9 cellular contexts compared by ENCODE assay signal in genomic region chr18:54828290-54828871, GRCh38. TPM values are rescaled to one million over a fixed set of nuclear protein-coding genes. Genes with fewer than 3 reads are reported as not detected.
DNase-seq lines count a peak whose midpoint lies in the region; ATAC-seq, FAIRE-seq and TF ChIP-seq lines count a peak whose summit lies in the region.
"Had no signal": no experiment of that assay in that cellular context is flagged by ENCODE, and none has a peak within 500 bp of the region (broad histone marks: within the 10 kb centered on the region; RNA-seq: fewer than 3 reads in every experiment).

Gene RAB27B (plus strand): TSS chr18:54828477. CDS start chr18:54877586, 49,109 bp downstream.

- peak within 1 kb of the TSS; percentile 73; the same call in 1 of the 2 replicates for H2BK15ac ChIP-seq in H1 (ENCODE audit: low read length)
- H2BK15ac ChIP-seq in mesendoderm (replicated peaks; ENCODE audit: low read depth) = no peak within 1 kb of the TSS

- H2BK5ac ChIP-seq in H1 (ENCODE audit: low read depth, low read length) = peak within 1 kb of the TSS; percentile 80
- H2BK5ac ChIP-seq in mesendoderm (ENCODE audit: low read length) = no peak within 1 kb of the TSS

- H4K5ac ChIP-seq in H1 (ENCODE audit: insufficient read length, low read depth, low read length) (peak within 1 kb of the TSS; percentile 8), mesendoderm (ENCODE audit: low read length) (no peak within 1 kb of the TSS)

- TF ChIP-seq CTCF in H1 (IDR thresholded peaks at IDR 0.05; ENCODE audit: control extremely low read depth in 1 of 3, insufficient read depth in 1 of 3, low read depth in 1 of 3, low read length in 3 of 3) = no peak

- no peak for FAIRE-seq in H1 (lab: Jason Lieb, UNC)

- H2BK20ac ChIP-seq in H1 (ENCODE audit: low read length) = peak within 1 kb of the TSS; percentile 62; the same call in 1 of the 2 replicates

- H3K18ac ChIP-seq in H1 (ENCODE audit: extremely low read depth, low read length) = peak within 1 kb of the TSS; percentile 75; the same call in 1 of the 2 replicates
- H3K18ac ChIP-seq in mesendoderm (ENCODE audit: low read length) = no peak within 1 kb of the TSS

- TF ChIP-seq RAD21 in H1 (IDR thresholded peaks at IDR 0.05 in 1 of 2, conservative IDR thresholded peaks at IDR 0.05 in 1 of 2; ENCODE audit: low read depth in 2 of 2, low read length in 2 of 2) = peak in 1 of 2 experiments; percentile 8; a peak in 1 of 4 replicates

- no peak for ATAC-seq in HG03439 (IDR thresholded peaks at IDR 0.05; ENCODE audit: unreplicated experiment)

- H3K23ac ChIP-seq in H1 (ENCODE audit: insufficient read length) = no peak within 1 kb of the TSS
- no peak within 1 kb of the TSS for H3K23ac ChIP-seq in mesendoderm (ENCODE audit: low read length)

- H3K27me3 ChIP-seq in H1 (replicated peaks in 1 of 4; ENCODE audit: control insufficient read depth in 3 of 4, extremely low read depth in 1 of 4, insufficient read depth in 3 of 4, low read length in 3 of 4) (no peaks in the 10 kb centered on the region; a peak in 4 of 7 replicates), mesendoderm (ENCODE audit: insufficient read depth, low read length, poor library complexity) (no peaks in the 10 kb centered on the region)
- H3K27me3 ChIP-seq: BLaER1 treated with 17β-estradiol and CSF1 and Interleukin-3, amounts not matched to agents 10 nM and 100 nM had no signal

- peak within 1 kb of the TSS in 2 of 4 experiments; percentile 31 to 35; a peak in 5 of 7 replicates for H3K9ac ChIP-seq in H1 (replicated peaks in 1 of 4; ENCODE audit: extremely low read depth in 1 of 4, low read depth in 3 of 4, low read length in 3 of 4)
- H3K9ac ChIP-seq in mesendoderm (ENCODE audit: low read length) = peak within 1 kb of the TSS; percentile 58
- H3K9ac ChIP-seq: BLaER1 treated with 17β-estradiol and CSF1 and Interleukin-3, amounts not matched to agents 10 nM and 100 nM had no signal

- H3K4ac ChIP-seq in H1 (replicated peaks; ENCODE audit: insufficient read length, low read depth, low read length) (no peak within 1 kb of the TSS), mesendoderm (ENCODE audit: low read depth, low read length) (no peak within 1 kb of the TSS)

- H3K56ac ChIP-seq in H1 (replicated peaks; ENCODE audit: insufficient read length, low read depth, low read length) = no peak within 1 kb of the TSS
- H3K56ac ChIP-seq in mesendoderm (ENCODE audit: low read length) = peak within 1 kb of the TSS; percentile 81

- no peak for TF ChIP-seq EP300 in H1 (IDR thresholded peaks at IDR 0.05; ENCODE audit: borderline replicate concordance in 1 of 2, low read depth in 2 of 2, low read length in 2 of 2)

- 2% methylated on average over 30 of the region's 35 CpGs; no CpG with 5 or more reads in 1 of the 2 experiments for WGBS in H1 (ENCODE audit: extremely low coverage in 1 of 2, insufficient coverage in 1 of 2, insufficient read length in 1 of 2, insufficient replicate concordance in 2 of 2, low coverage in 1 of 2, low lambda C conversion rate in 2 of 2, missing lambda C conversion rate in 1 of 2), 2 experiments
- no CpG with 5 or more reads among the region's 35 CpGs for WGBS in mesendoderm (ENCODE audit: extremely low coverage, insufficient coverage, low lambda C conversion rate)

- peak within 1 kb of the TSS; percentile 95 for H2AFZ ChIP-seq in H1 (ENCODE audit: low read length)

- peak within 1 kb of the TSS; percentile 86 to 98 for H3K4me2 ChIP-seq in H1 (ENCODE audit: insufficient read depth in 1 of 2, low read depth in 2 of 2, low read length in 2 of 2)
- H3K4me2 ChIP-seq in mesendoderm (ENCODE audit: low read length) = peak within 1 kb of the TSS; percentile 78
- H3K4me2 ChIP-seq: BLaER1 treated with 17β-estradiol and CSF1 and Interleukin-3, amounts not matched to agents 10 nM and 100 nM had no signal

- POLR2A ChIA-PET in H1 (lab: Charles Lee; ENCODE audit: partially characterized antibody) = interaction anchor here (0.6 to 0.8 kb wide), 2 partner anchors 21 to 361 kb away, joined by 3 read pairs; no protein-coding TSS in a partner anchor

- no peaks in the 10 kb centered on the region for H4K20me1 ChIP-seq in H1 (replicated peaks in 1 of 2; ENCODE audit: control insufficient read depth in 1 of 2, insufficient read depth in 2 of 2, low read length in 2 of 2)
- H4K20me1 ChIP-seq: BLaER1 treated with 17β-estradiol and CSF1 and Interleukin-3, amounts not matched to agents 10 nM and 100 nM had no signal

- H3K4me3 ChIP-seq in H1 (ENCODE audit: extremely low read depth in 1 of 4, insufficient read depth in 2 of 4, low read depth in 3 of 4, low read length in 4 of 4) (peak within 1 kb of the TSS; percentile 62 to 70 (median 68)), mesendoderm (ENCODE audit: low read length) (peak within 1 kb of the TSS; percentile 36)
- H3K4me3 ChIP-seq: BLaER1 treated with 17β-estradiol and CSF1 and Interleukin-3, amounts not matched to agents 10 nM and 100 nM had no signal

- H3K9me3 ChIP-seq in H1 (ENCODE audit: insufficient read depth in 2 of 2, low read depth in 1 of 2, low read length in 1 of 2) = no peaks in the 10 kb centered on the region

- H3K23me2 ChIP-seq in H1 (ENCODE audit: low read depth, low read length) = peaks cover 9% of the 10 kb centered on the region

- H3K36me3 ChIP-seq in H1 (ENCODE audit: control insufficient read depth in 2 of 4, insufficient read depth in 4 of 4, low read length in 3 of 4) (no peaks in the 10 kb centered on the region), mesendoderm (ENCODE audit: control insufficient read depth, insufficient read depth, low read length) (no peaks in the 10 kb centered on the region)
- H3K36me3 ChIP-seq: BLaER1 treated with 17β-estradiol and CSF1 and Interleukin-3, amounts not matched to agents 10 nM and 100 nM had no signal

- no peak within 1 kb of the TSS for H3K14ac ChIP-seq in H1 (ENCODE audit: insufficient read length)

- H3K79me2 ChIP-seq in H1 (ENCODE audit: control insufficient read depth in 1 of 2, insufficient read depth in 2 of 2, low read length in 2 of 2) (no peaks in the 10 kb centered on the region), mesendoderm (ENCODE audit: control insufficient read depth, insufficient read depth, low read length) (no peaks in the 10 kb centered on the region)

- H3K27ac ChIP-seq in H1 (ENCODE audit: low read depth, low read length) (no peak within 1 kb of the TSS), mesendoderm (ENCODE audit: low read depth, low read length) (no peak within 1 kb of the TSS)
- H3K27ac ChIP-seq: BLaER1 treated with 17β-estradiol and CSF1 and Interleukin-3, amounts not matched to agents 10 nM and 100 nM had no signal

- H3K4me1 ChIP-seq in H1 (replicated peaks in 1 of 4; ENCODE audit: control insufficient read depth in 3 of 4, insufficient read depth in 4 of 4, low read length in 3 of 4) (peaks cover 0 to 8% (median 4%) of the 10 kb centered on the region in 4 experiments; a peak in 3 of 7 replicates), mesendoderm (ENCODE audit: control insufficient read depth, low read depth, low read length) (no peaks in the 10 kb centered on the region)

- peak within 1 kb of the TSS; percentile 85; the same call in 1 of the 2 replicates for H2BK12ac ChIP-seq in H1 (ENCODE audit: low read depth, low read length)

- H3K79me1 ChIP-seq in H1 (ENCODE audit: low read depth, low read length) = no peaks in the 10 kb centered on the region
- no peaks in the 10 kb centered on the region for H3K79me1 ChIP-seq in mesendoderm (ENCODE audit: low read length)

- CTCF ChIA-PET in H1 (lab: Charles Lee; ENCODE audit: partially characterized antibody) = interaction anchor here (1.3 kb wide), 1 partner anchor 20 kb away, joined by 3 read pairs; no protein-coding TSS in a partner anchor

- no peak within 1 kb of the TSS for H2BK120ac ChIP-seq in H1 (replicated peaks; ENCODE audit: low read depth, low read length)
- H2BK120ac ChIP-seq in mesendoderm (ENCODE audit: low read depth, low read length) = no peak within 1 kb of the TSS

- H4K8ac ChIP-seq in H1 (ENCODE audit: extremely low read depth, insufficient read depth, low read length) (no peak within 1 kb of the TSS; the same call in 1 of the 2 replicates), mesendoderm (ENCODE audit: low read depth, low read length) (no peak within 1 kb of the TSS)

- DNase-seq in NCI-H2196 (lab: John Stamatoyannopoulos, UW; ENCODE audit: unreplicated experiment) = peak; percentile 16
- no peak for DNase-seq in NCI-H2196 treated with DMSO at 0.1 percent for 48 hours (lab: John Stamatoyannopoulos, UW; ENCODE audit: unreplicated experiment)
- peak; percentile 58 to 76 for DNase-seq in NCI-H524 (lab: John Stamatoyannopoulos, UW)
- peak; percentile 78 for DNase-seq in activated CD8-positive, alpha-beta memory T cell treated with anti-CD3 and anti-CD28 coated beads for 24 hours
- DNase-seq in H1 (ENCODE audit: low read depth in 1 of 2, low spot score in 2 of 2) = peak; percentile 53 to 83
- DNase-seq in mesendoderm = peak; percentile 95
- peak; percentile 33 to 63 (median 56) for DNase-seq in stimulated activated CD4-positive, alpha-beta T cell treated with anti-CD3 and anti-CD28 coated beads, TNF-alpha, amount 100 ng/mL, for 48 hours (ENCODE audit: low read depth in 3 of 3)

- H2AK5ac ChIP-seq in H1 (ENCODE audit: low read depth, low read length) = no peak within 1 kb of the TSS
- no peak within 1 kb of the TSS for H2AK5ac ChIP-seq in mesendoderm (ENCODE audit: low read length)

- peak within 1 kb of the TSS; percentile 36 for H4K91ac ChIP-seq in H1 (replicated peaks; ENCODE audit: insufficient read length, low read length)

- TF ChIP-seq POLR2A in H1 (IDR thresholded peaks at IDR 0.05; ENCODE audit: control extremely low read depth in 1 of 2, low read depth in 2 of 2, low read length in 2 of 2) = no peak

TF ChIP-seq in H1, 55 proteins besides CTCF, POLR2A, EP300 and RAD21 (continues in another document):
- TF ChIP-seq TAF1 (IDR thresholded peaks at IDR 0.05; ENCODE audit: low read depth, low read length) (0 out of 2 replicates have a peak, but pooled peaks have one; percentile 23), GABPA (IDR thresholded peaks at IDR 0.05; ENCODE audit: borderline replicate concordance, insufficient read depth, low read length) (no peak)

RNA-seq across cellular contexts. Expression of gene RAB27B, which starts in this region (rescaled TPM):
- total RNA-seq in H1 (2021; fragmentation: NEBNext Ultra II Directional; extraction: Animal tissue kit (Norgen Biotek cat#: 25700)) = 0.33 and 0.60 TPM in 2 replicates
- polyA plus RNA-seq in H1 (2011; rRNA removed) = 0.03 and 0.05 TPM in 2 replicates
- 0.05 TPM for polyA plus RNA-seq in H1 (2011; cell fraction: cytosol; rRNA removed)
- polyA plus RNA-seq in H1 (2011; cell fraction: nucleus; rRNA removed) = 0.01 TPM
- polyA plus RNA-seq in H1 (2012, experiment 1 of 2) = 0.18 TPM in 1 of 4 replicates, not detected in the others
- polyA plus RNA-seq in H1 (2012, experiment 2 of 2) = 0.01 TPM
- polyA plus RNA-seq in H1 (2013, experiment 1 of 2) = 0.41 TPM
- polyA plus RNA-seq in H1 (2013, experiment 2 of 2) = 0.24 TPM
- polyA minus RNA-seq in H1 (2011; rRNA and poly(A)+ RNA removed) = 0.09 and 0.61 TPM in 2 replicates
- polyA minus RNA-seq in H1 (2011; cell fraction: cytosol; rRNA and poly(A)+ RNA removed) = not detected
- 0.30 TPM for polyA minus RNA-seq in H1 (2011; cell fraction: nucleus; rRNA and poly(A)+ RNA removed)
- polyA plus RNA-seq in mesendoderm (2013, experiment 1 of 2) = 0.07 TPM
- 0.13 TPM for polyA plus RNA-seq in mesendoderm (2013, experiment 2 of 2)

Comparison
In these comparisons a context has a peak if more than half of its experiments do, and no peak if none do; other contexts are left out.
1. Peak in DNase-seq, H3K4me3 ChIP-seq and H3K4me2 ChIP-seq in H1; RNA of the gene not detected or under 1 TPM.